Comparison of ENCODE assay signal across 7 cellular contexts in the genomic region with DNA sequence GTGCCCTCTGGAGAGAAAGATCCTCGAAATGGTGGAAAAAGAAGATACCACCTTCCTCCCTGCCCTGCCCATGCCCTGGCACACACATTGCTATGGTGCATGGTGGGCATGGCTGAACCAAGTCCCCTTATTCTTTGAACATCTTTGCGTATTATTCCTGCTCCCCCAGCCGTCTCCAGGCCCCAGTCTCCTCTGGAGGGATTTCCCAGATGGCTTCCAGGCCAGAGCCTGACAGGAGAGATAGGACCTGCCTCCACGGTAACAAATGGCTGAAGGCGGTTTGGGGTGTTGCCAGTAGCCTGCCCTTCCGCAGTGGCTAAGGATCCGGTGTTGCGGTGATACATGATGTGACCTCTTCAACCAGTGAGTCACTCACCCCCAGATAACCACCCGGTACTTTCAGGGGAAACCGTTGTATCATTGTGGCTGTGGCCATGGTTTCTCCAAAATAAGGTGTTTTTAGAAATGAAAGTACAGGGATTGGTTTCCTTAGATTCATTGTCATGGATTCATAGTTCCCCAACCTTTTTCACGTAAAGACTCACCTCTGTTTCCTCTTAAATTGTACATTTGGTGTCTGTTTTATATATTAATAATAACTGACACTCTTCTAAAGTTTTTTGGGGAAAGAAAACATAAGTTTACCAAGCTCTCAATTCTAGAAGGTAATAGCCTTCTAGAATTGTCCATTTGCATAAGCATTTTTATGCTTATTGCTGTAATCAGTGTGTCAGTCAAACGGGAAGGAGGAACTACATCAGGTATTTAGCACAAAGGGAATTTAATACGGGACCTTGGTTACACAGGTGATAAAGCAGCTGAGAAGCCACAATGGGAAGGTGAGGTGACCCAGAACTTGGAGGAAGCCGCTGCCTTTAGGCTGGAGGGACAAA.
A peak's percentile ranks its signal among the peaks of the same experiment; 100 is the strongest.
DNase-seq lines count a peak whose midpoint lies in the region; ATAC-seq and TF ChIP-seq lines count a peak whose summit lies in the region.

No MANE protein-coding gene starts in this region.

- peak overlapping the region; percentile 57; the same call in 1 of the 2 replicates for H3K9ac ChIP-seq in iPS-20b (ENCODE audit: low read depth, low read length)

- H3K27ac ChIP-seq in iPS-20b (ENCODE audit: low read length) = no peak overlapping the region
- peak overlapping the region in 1 of 2 donors; percentile 0 for H3K27ac ChIP-seq in coronary artery

- no peak for TF ChIP-seq CTCF in coronary artery (IDR thresholded peaks at IDR 0.05)

- no peaks in the 10 kb centered on the region; the same call in 1 of the 2 replicates for H3K36me3 ChIP-seq in iPS-20b (ENCODE audit: insufficient read depth, low read depth, low read length)

- H3K9me3 ChIP-seq in iPS-20b (ENCODE audit: insufficient read depth, low read depth, low read length) = no peaks in the 10 kb centered on the region

- ATAC-seq in GM19025 (IDR thresholded peaks at IDR 0.05; ENCODE audit: low read depth, unreplicated experiment) = peak; percentile 78
- peak; percentile 65 for ATAC-seq in HG03095 (IDR thresholded peaks at IDR 0.05; ENCODE audit: unreplicated experiment)

- DNase-seq in RKO (ENCODE audit: low spot score) (peak; percentile 48), coronary artery (ENCODE audit: low spot score) (no peak)
- DNase-seq in activated T-helper 9 cell treated with anti-CD3 and anti-CD28 coated beads, Interleukin-2, amount 50 U/mL, for 16 hours (ENCODE audit: low read depth) = peak; percentile 68
- DNase-seq in stimulated activated CD8-positive, alpha-beta memory T cell treated with anti-CD3 and anti-CD28 coated beads, Interleukin-15, amount 100 ng/mL, for 1 hour (ENCODE audit: low read depth) = peak; percentile 37

- H3K4me3 ChIP-seq in iPS-20b (ENCODE audit: low read length) (peak overlapping the region; percentile 39), coronary artery (no peak overlapping the region)

- no peaks in the 10 kb centered on the region for H3K27me3 ChIP-seq in iPS-20b (ENCODE audit: insufficient read depth, low read length)

- peaks cover 35% of the 10 kb centered on the region for H3K4me1 ChIP-seq in iPS-20b (ENCODE audit: insufficient read depth, low read length)
